8 cellular contexts compared by ENCODE assay signal in genomic region chr2:218400930-218401833, GRCh38. TPM values are rescaled to one million over a fixed set of nuclear protein-coding genes. Genes with fewer than 3 reads are reported as not detected.
A peak's percentile ranks its signal among the peaks of the same experiment; 100 is the strongest.
DNase-seq lines count a peak whose midpoint lies in the region; ATAC-seq and TF ChIP-seq lines count a peak whose summit lies in the region.

No MANE protein-coding gene starts in this region.

- DNase-seq in T-helper 1 cell (no peak), astrocyte of the cerebellum (ENCODE audit: low read depth) (no peak), left colon (peak; percentile 71 to 75), testis (no peak), GM19240 (ENCODE audit: insufficient read length, low spot score) (no peak), NCI-H69 (lab: John Stamatoyannopoulos, UW) (no peak)

- no peaks in the 10 kb centered on the region for H3K36me3 ChIP-seq in testis (ENCODE audit: low read depth, missing control alignments)

- H3K27me3 ChIP-seq in testis = no peaks in the 10 kb centered on the region

- ATAC-seq in left colon (peak; percentile 19), GM21717 (IDR thresholded peaks at IDR 0.05; ENCODE audit: unreplicated experiment) (no peak)

- no peaks in the 10 kb centered on the region for H3K9me3 Mint-ChIP-seq in T-helper 1 cell treated with Interleukin-12 subunit alpha and Interleukin-12 subunit beta and Interleukin-4 antibody, amounts not matched to agents 30 μg/mL and 1 μg/mL, for 36 hours

- H3K4me1 Mint-ChIP-seq in T-helper 1 cell treated with Interleukin-12 subunit alpha and Interleukin-12 subunit beta and Interleukin-4 antibody, amounts not matched to agents 30 μg/mL and 1 μg/mL, for 36 hours (ENCODE audit: low read depth) = peaks cover 28% of the 10 kb centered on the region

- H3K4me1 ChIP-seq in testis = peaks cover 40% of the 10 kb centered on the region

- in situ Hi-C loops in astrocyte of the cerebellum (cut with HindIII; ENCODE audit: low sequenced_read_pairs) = no loop called here

- no peak for TF ChIP-seq CTCF in astrocyte of the cerebellum (IDR thresholded peaks at IDR 0.05; ENCODE audit: low read depth, low read length, missing control alignments)
- TF ChIP-seq CTCF in testis (IDR thresholded peaks at IDR 0.05) = no peak

- H3K27me3 Mint-ChIP-seq in T-helper 1 cell treated with Interleukin-12 subunit alpha and Interleukin-12 subunit beta and Interleukin-4 antibody, amounts not matched to agents 30 μg/mL and 1 μg/mL, for 36 hours (ENCODE audit: low read depth) = no peaks in the 10 kb centered on the region

- intact Hi-C loops in left colon (cut with DNase I, micrococcal nuclease) = no loop called here
- intact Hi-C loops in testis (cut with DNase I; ENCODE audit: low total_unique reads) = loop anchor here (10.0 kb wide), 1 partner anchor 154 kb away; no protein-coding TSS in a partner anchor

- peak overlapping the region; percentile 98 to 99 for H3K27ac ChIP-seq in testis

- H3K36me3 Mint-ChIP-seq in T-helper 1 cell treated with Interleukin-12 subunit alpha and Interleukin-12 subunit beta and Interleukin-4 antibody, amounts not matched to agents 30 μg/mL and 1 μg/mL, for 36 hours (ENCODE audit: low read depth) = peaks cover 22% of the 10 kb centered on the region

- peak overlapping the region; percentile 66 for H3K4me3 Mint-ChIP-seq in T-helper 1 cell treated with Interleukin-12 subunit alpha and Interleukin-12 subunit beta and Interleukin-4 antibody, amounts not matched to agents 30 μg/mL and 1 μg/mL, for 36 hours

- no peaks in the 10 kb centered on the region for H3K9me3 ChIP-seq in testis

- H3K27ac Mint-ChIP-seq in T-helper 1 cell treated with Interleukin-12 subunit alpha and Interleukin-12 subunit beta and Interleukin-4 antibody, amounts not matched to agents 30 μg/mL and 1 μg/mL, for 36 hours = peak overlapping the region; percentile 41

- 24 to 27% methylated on average over 10 to 24 of the region's 24 CpGs for WGBS in testis, 2 donors

- H3K4me3 ChIP-seq in astrocyte of the cerebellum (ENCODE audit: low read depth, low read length) (peak overlapping the region; percentile 86), testis (peak overlapping the region; percentile 97 to 99)

- no peak for TF ChIP-seq POLR2A in testis (IDR thresholded peaks at IDR 0.05)

RNA-seq across cellular contexts. Expression of gene CTDSP1, which starts 1.5 kb away (rescaled TPM):
- 100 to 1,000 TPM; 153 to 176 TPM for total RNA-seq in left colon
- total RNA-seq in testis = 10 to 100 TPM; 60.7 to 87.3 TPM
- 65.2 TPM for polyA plus RNA-seq in testis (ENCODE audit: insufficient read depth, low read depth, low replicate concordance)

RNA-seq across cellular contexts. Expression of gene VIL1, which starts 17.7 kb away (rescaled TPM):
- total RNA-seq in left colon (100 to 1,000 TPM; 441 to 488 TPM), testis (under 1 TPM; 0.50 to 0.71 TPM)
- 1.6 TPM for polyA plus RNA-seq in testis (ENCODE audit: insufficient read depth, low read depth, low replicate concordance)

RNA-seq across cellular contexts. Expression of gene SLC11A1, which starts 19.1 kb away (rescaled TPM):
- 1 to 10 TPM; 1.7 to 2.0 TPM for total RNA-seq in left colon
- 10 to 100 TPM; 12.7 to 32.3 TPM for total RNA-seq in testis
- 2.8 TPM for polyA plus RNA-seq in testis (ENCODE audit: insufficient read depth, low read depth, low replicate concordance)

RNA-seq across cellular contexts. Expression of gene CATIP, which starts 44.5 kb away (rescaled TPM):
- total RNA-seq in left colon (not detected), testis (1 to 10 TPM; 2.0 to 5.7 TPM)
- 19.6 TPM for polyA plus RNA-seq in testis (ENCODE audit: insufficient read depth, low read depth, low replicate concordance)

Comparison
In these comparisons a context has a peak if more than half of its experiments do, and no peak if none do; other contexts are left out.
1. DNase-seq: peak in left colon (2 of 2); none in T-helper 1 cell (0 of 5), astrocyte of the cerebellum (single experiment), testis (single experiment), GM19240 (single experiment) and NCI-H69 (single experiment).
2. RNA of gene VIL1, which starts 17.7 kb away (total RNA-seq): 441 to 488 TPM in left colon; 0.50 to 0.71 TPM in testis; every median in the first group is over 100 times any median in the second.
3. RNA of gene SLC11A1, which starts 19.1 kb away (total RNA-seq): 12.7 to 32.3 TPM in testis; 1.7 to 2.0 TPM in left colon; every median in the first group is over 4 times any median in the second.